21 cellular contexts compared by ENCODE assay signal in genomic region chr18:14962626-14963025, GRCh38.
"Had no signal": no experiment of that assay in that cellular context is flagged by ENCODE, and none has a peak within 500 bp of the region (broad histone marks: within the 10 kb centered on the region; RNA-seq: fewer than 3 reads in every experiment).

No MANE protein-coding gene starts in this region.

- H3K36me3 ChIP-seq: colonic mucosa, esophagus squamous epithelium, gastrocnemius medialis, heart right ventricle, lower lobe of right lung had no signal

- H3K36me3 Mint-ChIP-seq: memory B cell had no signal

- H3K27me3 ChIP-seq: colonic mucosa, esophagus squamous epithelium, gastrocnemius medialis, heart right ventricle had no signal

- H3K27me3 Mint-ChIP-seq: dendritic cell treated with granulocyte-macrophage colony-stimulating factor and Interleukin-4, amounts not matched to agents 40 ng/mL and 50 ng/mL, for 4 days; effector memory CD8-positive, alpha-beta T cell; memory B cell had no signal

- H3K4me1 ChIP-seq: colonic mucosa, esophagus squamous epithelium, gastrocnemius medialis, heart right ventricle, lower lobe of right lung had no signal

- H3K4me1 Mint-ChIP-seq: endodermal cell, memory B cell had no signal

- H3K9me3 Mint-ChIP-seq: dendritic cell treated with granulocyte-macrophage colony-stimulating factor and Interleukin-4, amounts not matched to agents 40 ng/mL and 50 ng/mL, for 4 days; effector memory CD8-positive, alpha-beta T cell; memory B cell had no signal

- H3K4me3 ChIP-seq: colonic mucosa, esophagus squamous epithelium, gastrocnemius medialis, heart right ventricle, lower lobe of right lung had no signal

- H3K27ac Mint-ChIP-seq: dendritic cell treated with granulocyte-macrophage colony-stimulating factor and Interleukin-4, amounts not matched to agents 40 ng/mL and 50 ng/mL, for 4 days; effector memory CD8-positive, alpha-beta T cell; endodermal cell; memory B cell had no signal

- H3K4me3 Mint-ChIP-seq: dendritic cell treated with granulocyte-macrophage colony-stimulating factor and Interleukin-4, amounts not matched to agents 40 ng/mL and 50 ng/mL, for 4 days; effector memory CD8-positive, alpha-beta T cell; endodermal cell; memory B cell had no signal

- DNase-seq: colonic mucosa; cortex of kidney; effector CD8-positive, alpha-beta T cell; effector memory CD8-positive, alpha-beta T cell; endodermal cell; esophagus squamous epithelium; foreskin fibroblast; foreskin melanocyte; gastrocnemius medialis; glutamatergic neuron; heart right ventricle; hippocampal formation; left colon; left ventricle myocardium superior; lower lobe of right lung; mammary epithelial cell; mesendoderm; midbrain had no signal

- H3K9me3 ChIP-seq: colonic mucosa, gastrocnemius medialis, lower lobe of right lung had no signal

- ATAC-seq: effector memory CD8-positive, alpha-beta T cell; gastrocnemius medialis; heart right ventricle; left lobe of liver; left ventricle myocardium superior; lower lobe of right lung had no signal

- H3K27ac ChIP-seq: colonic mucosa, esophagus squamous epithelium, gastrocnemius medialis, heart right ventricle, lower lobe of right lung had no signal
